ENCODE assay signal across 19 cellular contexts in the genomic region with DNA sequence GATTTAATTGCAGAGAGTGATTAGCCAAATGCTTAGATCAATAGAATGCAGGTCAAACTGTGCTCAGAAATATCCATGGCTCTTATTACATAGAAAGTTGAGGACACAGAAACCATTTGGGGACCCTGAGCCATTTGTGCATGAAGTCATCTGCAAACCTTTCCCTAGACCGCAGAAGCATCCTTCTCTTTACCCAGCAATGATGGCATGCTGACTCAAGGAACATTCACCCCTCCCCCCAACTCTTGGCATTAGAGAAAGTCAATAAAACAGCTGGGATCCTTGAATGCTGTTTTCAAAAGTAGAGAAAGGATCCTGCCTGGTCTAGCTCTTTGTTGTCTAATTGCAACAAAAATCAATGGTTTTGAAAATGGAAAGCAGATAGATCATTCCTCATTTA.
DNase-seq lines count a peak whose midpoint lies in the region; ATAC-seq, FAIRE-seq and TF ChIP-seq lines count a peak whose summit lies in the region.
"Had no signal": no experiment of that assay in that cellular context is flagged by ENCODE, and none has a peak within 500 bp of the region (broad histone marks: within the 10 kb centered on the region; RNA-seq: fewer than 3 reads in every experiment).

No MANE protein-coding gene starts in this region.

- peak; percentile 30 for DNase-seq in DMS 273 (lab: John Stamatoyannopoulos, UW; ENCODE audit: unreplicated experiment)
- DNase-seq in DMS 273 treated with DMSO at 0.1 percent for 48 hours (lab: John Stamatoyannopoulos, UW) = no peak
- DNase-seq in NCI-H524 (lab: John Stamatoyannopoulos, UW) = peak; percentile 65
- DNase-seq in bronchial epithelial cell (ENCODE audit: low read depth) = peak; percentile 74
- DNase-seq in renal cortical epithelial cell (ENCODE audit: low read depth) = peak; percentile 6
- DNase-seq in activated CD4-positive, alpha-beta T cell treated with anti-CD3 and anti-CD28 coated beads, Interleukin-2, amount 50 U/mL, for 48 hours = no peak
- DNase-seq: activated B cell treated with CpG ODN at 0.5 μM for 24 hours; activated naive CD8-positive, alpha-beta T cell treated with anti-CD3 and anti-CD28 coated beads, Interleukin-2, amount 50 U/mL, for 24 hours; central memory CD4-positive, alpha-beta T cell; DND-41; effector memory CD4-positive, alpha-beta T cell; Karpas-422; left lung; NCI-H187 treated with DMSO at 0.1 percent for 48 hours; pancreas; T-cell had no signal

- no peak for TF ChIP-seq CTCF in bronchial epithelial cell (IDR thresholded peaks at IDR 0.05; ENCODE audit: insufficient read depth, low read length, severe bottlenecking)

- FAIRE-seq in bronchial epithelial cell (lab: Jason Lieb, UNC) = no peak
- FAIRE-seq: pancreas had no signal

- no peak for ATAC-seq in GM19467 (IDR thresholded peaks at IDR 0.05; ENCODE audit: unreplicated experiment)
- no peak for ATAC-seq in GM21360 (IDR thresholded peaks at IDR 0.05; ENCODE audit: unreplicated experiment)
- ATAC-seq: activated naive CD8-positive, alpha-beta T cell treated with anti-CD3 and anti-CD28 coated beads, Interleukin-2, amount 50 U/mL, for 24 hours; left lung; pancreas; stimulated activated memory B cell treated with anti-CD40 and anti-IgM and Interleukin-4, amounts not matched to agents 10 μg/mL and 1 μg/mL and 100 μg/mL, for 72 hours; T-cell had no signal

- H3K4me3 ChIP-seq in bronchial epithelial cell (ENCODE audit: low read depth, low read length) = no peak overlapping the region
- H3K4me3 ChIP-seq: left lung, pancreas had no signal

- H3K36me3 ChIP-seq in bronchial epithelial cell (ENCODE audit: control insufficient read depth, insufficient read depth, low read length) = no peaks in the 10 kb centered on the region
- H3K36me3 ChIP-seq: left lung, pancreas had no signal

- H3K27me3 ChIP-seq in bronchial epithelial cell (ENCODE audit: control insufficient read depth, insufficient read depth, low read length) = no peaks in the 10 kb centered on the region
- H3K27me3 ChIP-seq: left lung, pancreas had no signal

Comparison
In these comparisons a context has a peak if more than half of its experiments do, and no peak if none do; other contexts are left out.
1. DNase-seq: peak in DMS 273 (single experiment), NCI-H524 (2 of 2), bronchial epithelial cell (single experiment) and renal cortical epithelial cell (single experiment); none in DMS 273 treated with DMSO at 0.1 percent for 48 hours (single experiment) and activated CD4-positive, alpha-beta T cell treated with anti-CD3 and anti-CD28 coated beads, Interleukin-2, amount 50 U/mL, for 48 hours (0 of 2).